Comparison of ENCODE assay signal across 8 cellular contexts in genomic region chr5:141849371-141850182, GRCh38. TPM values are rescaled to one million over a fixed set of nuclear protein-coding genes. Genes with fewer than 3 reads are reported as not detected.
A peak's percentile ranks its signal among the peaks of the same experiment; 100 is the strongest.
DNase-seq lines count a peak whose midpoint lies in the region; ATAC-seq and TF ChIP-seq lines count a peak whose summit lies in the region.

No MANE protein-coding gene starts in this region.

- H3K27me3 ChIP-seq in HUES48 (ENCODE audit: control insufficient read depth, insufficient read depth, low read length) (no peaks in the 10 kb centered on the region), Panc1 (ENCODE audit: control insufficient read depth, insufficient read depth, low read length) (no peaks in the 10 kb centered on the region)

- no peaks in the 10 kb centered on the region for H3K9me3 Mint-ChIP-seq in activated T-helper 17 cell treated with anti-CD3 and anti-CD28 coated beads, Interleukin-2, amount 50 U/mL, for 72 hours
- no peaks in the 10 kb centered on the region for H3K9me3 Mint-ChIP-seq in natural killer cell treated with Interleukin-12 subunit alpha and Interleukin-12 subunit beta and Interleukin-15 and Interleukin-18, amount 100 ng/mL, for 72 hours

- H3K27ac Mint-ChIP-seq in activated T-helper 17 cell treated with anti-CD3 and anti-CD28 coated beads, Interleukin-2, amount 50 U/mL, for 72 hours, result peak overlapping the region; percentile 86
- peak overlapping the region; percentile 70 to 81 for H3K27ac Mint-ChIP-seq in natural killer cell treated with Interleukin-12 subunit alpha and Interleukin-12 subunit beta and Interleukin-15 and Interleukin-18, amount 100 ng/mL, for 72 hours

- H3K9me3 ChIP-seq in HUES48 (ENCODE audit: control insufficient read depth, insufficient read depth, low read length) (no peaks in the 10 kb centered on the region), Panc1 (ENCODE audit: control insufficient read depth, insufficient read depth, low read depth, low read length) (no peaks in the 10 kb centered on the region)

- CTCF ChIA-PET in Panc1 (lab: Charles Lee), result interaction anchor here (0.5 kb wide), 1 partner anchor 16 kb away, joined by 3 read pairs; no protein-coding TSS in a partner anchor

- no peak for TF ChIP-seq CTCF in GM20000 (IDR thresholded peaks at IDR 0.05; ENCODE audit: extremely low read depth, missing control alignments)
- no peak for TF ChIP-seq CTCF in Panc1 (IDR thresholded peaks at IDR 0.05)

- BruUV-seq in Panc1 (replicated peaks; lab: Mats Ljungman, UMichigan), result no TSS peak

- peaks cover 5% of the 10 kb centered on the region for H3K27me3 Mint-ChIP-seq in activated T-helper 17 cell treated with anti-CD3 and anti-CD28 coated beads, Interleukin-2, amount 50 U/mL, for 72 hours
- no peaks in the 10 kb centered on the region for H3K27me3 Mint-ChIP-seq in natural killer cell treated with Interleukin-12 subunit alpha and Interleukin-12 subunit beta and Interleukin-15 and Interleukin-18, amount 100 ng/mL, for 72 hours

- H3K36me3 ChIP-seq in HUES48 (ENCODE audit: control insufficient read depth, insufficient read depth, low read length) (peaks cover 12% of the 10 kb centered on the region), Panc1 (ENCODE audit: control insufficient read depth, insufficient read depth, low read length) (no peaks in the 10 kb centered on the region; the same call in 1 of the 2 replicates)

- H3K9ac ChIP-seq in HUES48 (ENCODE audit: low read depth, low read length), result peak overlapping the region; percentile 90

- no peaks in the 10 kb centered on the region for H3K36me3 Mint-ChIP-seq in activated T-helper 17 cell treated with anti-CD3 and anti-CD28 coated beads, Interleukin-2, amount 50 U/mL, for 72 hours (ENCODE audit: low read depth)
- H3K36me3 Mint-ChIP-seq in natural killer cell treated with Interleukin-12 subunit alpha and Interleukin-12 subunit beta and Interleukin-15 and Interleukin-18, amount 100 ng/mL, for 72 hours, result no peaks in the 10 kb centered on the region

- DNase-seq in COLO829 (ENCODE audit: low spot score) (peak; percentile 65), GM20000 (ENCODE audit: low spot score) (peak; percentile 90), Panc1 (ENCODE audit: low read depth, low spot score) (peak; percentile 30), fibroblast of peridontal ligament (ENCODE audit: extremely low read depth) (peak; percentile 54)
- peak; percentile 83 for DNase-seq in natural killer cell treated with Interleukin-12 subunit alpha and Interleukin-12 subunit beta and Interleukin-15 and Interleukin-18, amount 100 ng/mL, for 72 hours (ENCODE audit: low spot score)
- peak; percentile 67 for DNase-seq in stimulated activated naive CD4-positive, alpha-beta T cell treated with Interleukin-2 at 50 U/mL for 16 hours (lab: John Stamatoyannopoulos, UW)

- H3K4me1 ChIP-seq in HUES48 (ENCODE audit: control insufficient read depth, insufficient read depth, low read length) (peaks cover 56% of the 10 kb centered on the region), Panc1 (ENCODE audit: control insufficient read depth, insufficient read depth, low read length) (peaks cover 9% of the 10 kb centered on the region)

- H3K4me3 Mint-ChIP-seq in activated T-helper 17 cell treated with anti-CD3 and anti-CD28 coated beads, Interleukin-2, amount 50 U/mL, for 72 hours, result peak overlapping the region; percentile 85
- H3K4me3 Mint-ChIP-seq in natural killer cell treated with Interleukin-12 subunit alpha and Interleukin-12 subunit beta and Interleukin-15 and Interleukin-18, amount 100 ng/mL, for 72 hours, result peak overlapping the region; percentile 86

- in situ Hi-C loops in Panc1 (cut with HindIII; ENCODE audit: low pct_unique_long_range_greater_than_20kb, low sequenced_read_pairs), result no loop called here

- POLR2A ChIA-PET in Panc1 (lab: Charles Lee), result interaction anchor here (0.7 kb wide), 1 partner anchor 876 kb away, joined by 4 read pairs; no protein-coding TSS in a partner anchor

- H3K27ac ChIP-seq in HUES48 (ENCODE audit: low read depth, low read length) (peak overlapping the region; percentile 100), Panc1 (ENCODE audit: low read length) (peak overlapping the region; percentile 93)

- ATAC-seq in Panc1, result peak; percentile 85
- peak; percentile 85 for ATAC-seq in activated T-helper 17 cell treated with anti-CD3 and anti-CD28 coated beads, Interleukin-2, amount 50 U/mL, for 72 hours (replicated peaks)
- ATAC-seq in natural killer cell treated with Interleukin-12 subunit alpha and Interleukin-12 subunit beta and Interleukin-15 and Interleukin-18, amount 100 ng/mL, for 72 hours, result peak; percentile 85 to 91

- intact Hi-C loops in Panc1 (cut with micrococcal nuclease; ENCODE audit: unreplicated experiment), result no loop called here

- H3K4me3 ChIP-seq in HUES48 (ENCODE audit: low read depth, low read length) (peak overlapping the region; percentile 96), Panc1 (ENCODE audit: low read depth in 2 of 2, low read length in 2 of 2) (peak overlapping the region; percentile 80 to 88)

- peaks cover 13% of the 10 kb centered on the region for H3K4me1 Mint-ChIP-seq in activated T-helper 17 cell treated with anti-CD3 and anti-CD28 coated beads, Interleukin-2, amount 50 U/mL, for 72 hours
- H3K4me1 Mint-ChIP-seq in natural killer cell treated with Interleukin-12 subunit alpha and Interleukin-12 subunit beta and Interleukin-15 and Interleukin-18, amount 100 ng/mL, for 72 hours (ENCODE audit: low read depth in 2 of 2), result peaks cover 12 to 18% of the 10 kb centered on the region in 2 donors

RNA-seq across cellular contexts. Expression of gene PCDH1, which starts 28.6 kb away (rescaled TPM):
- total RNA-seq in Panc1 (2021; ENCODE audit: unreplicated experiment), result 9.0 TPM
- 3.9 TPM for polyA plus RNA-seq in Panc1 (2012; ENCODE audit: insufficient read length)
- total RNA-seq in activated T-helper 17 cell treated with anti-CD3 and anti-CD28 coated beads, Interleukin-2, amount 50 U/mL, for 72 hours, result under 1 TPM in 1 of 2 donors, not detected in 1; 0.64 TPM
- 1 to 10 TPM; 1.8 to 5.9 TPM for total RNA-seq in natural killer cell treated with Interleukin-12 subunit alpha and Interleukin-12 subunit beta and Interleukin-15 and Interleukin-18, amount 100 ng/mL, for 72 hours

Comparison
In these comparisons a context has a peak if more than half of its experiments do, and no peak if none do; other contexts are left out.
1. Peak in every context shown above with its lines: DNase-seq, ATAC-seq, H3K4me3 ChIP-seq and H3K27ac ChIP-seq.
2. DNase-seq: peak in every context shown above with its lines; median percentile 90 in GM20000; 83 in natural killer cell treated with Interleukin-12 subunit alpha and Interleukin-12 subunit beta and Interleukin-15 and Interleukin-18, amount 100 ng/mL, for 72 hours; 67 in stimulated activated naive CD4-positive, alpha-beta T cell treated with Interleukin-2 at 50 U/mL for 16 hours; 65 in COLO829; 54 in fibroblast of peridontal ligament; 30 in Panc1.